ENCODE assay signal across 12 cellular contexts in the genomic region with DNA sequence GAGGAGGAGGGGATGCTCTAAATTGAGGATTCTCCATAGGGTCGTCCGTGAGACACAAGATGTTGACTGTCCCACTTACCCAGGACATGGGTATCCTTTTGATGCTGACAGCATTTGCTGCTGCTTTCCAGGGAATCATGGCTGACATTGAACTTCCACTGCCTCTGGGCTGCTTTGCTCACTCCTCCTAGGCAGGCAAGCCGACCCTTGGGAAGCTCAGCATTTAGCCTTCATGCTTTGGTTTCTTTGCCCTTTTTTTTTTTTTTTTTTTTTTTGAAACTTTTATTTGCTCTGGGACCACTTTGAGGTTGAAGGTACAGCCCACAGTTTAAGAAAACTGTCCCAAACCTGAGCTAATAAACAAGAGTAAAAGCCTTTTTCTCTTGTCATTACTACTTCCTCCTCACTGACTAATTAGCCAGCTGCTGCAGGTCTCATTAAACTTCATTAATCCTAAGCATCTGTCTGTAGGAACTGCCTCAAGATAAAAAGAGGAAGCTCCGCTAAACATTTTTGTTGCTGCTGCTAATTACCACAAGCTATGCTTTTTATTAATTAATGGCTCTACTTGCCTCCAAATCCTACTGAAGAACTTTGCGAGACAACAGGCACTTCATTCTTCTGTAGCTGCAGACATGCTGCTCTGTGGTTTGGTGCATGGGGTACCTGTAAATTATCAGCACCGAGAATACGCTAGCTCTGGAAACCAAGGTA.
DNase-seq lines count a peak whose midpoint lies in the region; ATAC-seq and TF ChIP-seq lines count a peak whose summit lies in the region.
"Had no signal": no experiment of that assay in that cellular context is flagged by ENCODE, and none has a peak within 500 bp of the region (broad histone marks: within the 10 kb centered on the region; RNA-seq: fewer than 3 reads in every experiment).

No MANE protein-coding gene starts in this region.

- no peaks in the 10 kb centered on the region for H4K20me1 ChIP-seq in OCI-LY1 (ENCODE audit: insufficient read depth, low read length)

- H3K9me3 ChIP-seq in OCI-LY1 (ENCODE audit: low read length), result no peaks in the 10 kb centered on the region
- H3K9me3 ChIP-seq in sigmoid colon, result no peaks in the 10 kb centered on the region

- H3F3A ChIP-seq in OCI-LY1 (ENCODE audit: insufficient read depth, low read length), result no peaks in the 10 kb centered on the region

- TF ChIP-seq CTCF in OCI-LY1 (IDR thresholded peaks at IDR 0.05; ENCODE audit: low read length) (no peak), sigmoid colon (IDR thresholded peaks at IDR 0.05) (no peak)

- no peaks in the 10 kb centered on the region for H3K9me2 ChIP-seq in OCI-LY1 (ENCODE audit: low read depth, low read length)

- peaks cover 2 to 6% of the 10 kb centered on the region in 2 donors for H3K36me3 Mint-ChIP-seq in naive B cell

- WGBS in sigmoid colon, 2 donors, result 50 to 78% methylated on average over 7 of the region's 7 CpGs

- ATAC-seq in GM21529 (IDR thresholded peaks at IDR 0.05; ENCODE audit: unreplicated experiment) (peak; percentile 24), naive B cell (ENCODE audit: low read depth in 2 of 2) (peak; percentile 73 to 76), HG03439 (IDR thresholded peaks at IDR 0.05; ENCODE audit: unreplicated experiment) (no peak)

- H3K4me3 ChIP-seq in OCI-LY1 (ENCODE audit: low read depth, low read length, poor library complexity, severe bottlenecking) (peak overlapping the region; percentile 7), sigmoid colon (no peak overlapping the region)

- H3K36me3 ChIP-seq in OCI-LY1 (ENCODE audit: insufficient read depth, low read length) (no peaks in the 10 kb centered on the region), sigmoid colon (no peaks in the 10 kb centered on the region)

- H3K4me3 Mint-ChIP-seq in naive B cell, result peak overlapping the region; percentile 73 to 90 (median 86)

- H3K27ac Mint-ChIP-seq in naive B cell, result peak overlapping the region; percentile 84 to 97 (median 93)

- H3K27me3 ChIP-seq in OCI-LY1 (ENCODE audit: insufficient read depth, low read length) (no peaks in the 10 kb centered on the region), sigmoid colon (no peaks in the 10 kb centered on the region)

- H3K27ac ChIP-seq in OCI-LY1 (ENCODE audit: low read depth, low read length, poor library complexity, severe bottlenecking) (peak overlapping the region; percentile 11), sigmoid colon (no peak overlapping the region)

- H3K4me1 ChIP-seq in OCI-LY1 (ENCODE audit: insufficient read depth, low read length, severe bottlenecking), result peaks cover 51% of the 10 kb centered on the region
- peaks cover 0 to 60% (median 44%) of the 10 kb centered on the region in 4 donors for H3K4me1 ChIP-seq in sigmoid colon

- peak overlapping the region; percentile 51 for H3K4me2 ChIP-seq in OCI-LY1 (ENCODE audit: low read length)

- H3K9ac ChIP-seq in OCI-LY1 (ENCODE audit: low read length), result no peak overlapping the region; the same call in 1 of the 2 replicates

- intact Hi-C loops in sigmoid colon (cut with DNase I), result no loop called here

- DNase-seq in SKM-1 treated with dmso at 0.1 percent for 144 hours (lab: John Stamatoyannopoulos, UW; ENCODE audit: unreplicated experiment) (peak; percentile 26), SKM-1 (lab: John Stamatoyannopoulos, UW; ENCODE audit: unreplicated experiment) (no peak), naive B cell (peak; percentile 58), middle frontal gyrus (ENCODE audit: extremely low spot score, low spot score) (no peak), sigmoid colon (no peak)
- DNase-seq: activated CD4-positive, CD25-positive, alpha-beta regulatory T cell; central memory CD4-positive, alpha-beta T cell; NCI-H345; nucleus accumbens had no signal

- H3K27me3 Mint-ChIP-seq in naive B cell, result no peaks in the 10 kb centered on the region

- TF ChIP-seq POLR2A in sigmoid colon (IDR thresholded peaks at IDR 0.05), result no peak

- no peak for TF ChIP-seq EP300 in sigmoid colon (IDR thresholded peaks at IDR 0.05)

- H3K79me2 ChIP-seq in OCI-LY1 (ENCODE audit: insufficient read depth, low read length), result no peaks in the 10 kb centered on the region

- H3K4me1 Mint-ChIP-seq in naive B cell, result peaks cover 74 to 94% (median 81%) of the 10 kb centered on the region in 3 donors

- no peak overlapping the region for H2AFZ ChIP-seq in OCI-LY1 (ENCODE audit: low read length)

- H3K9me3 Mint-ChIP-seq in naive B cell, result no peaks in the 10 kb centered on the region

Comparison
In these comparisons a context has a peak if more than half of its experiments do, and no peak if none do; other contexts are left out.
1. DNase-seq: peak in SKM-1 treated with dmso at 0.1 percent for 144 hours (single experiment) and naive B cell (single experiment); none in SKM-1 (single experiment), middle frontal gyrus (single experiment) and sigmoid colon (single experiment).